ENCODE assay signal across 10 cellular contexts in genomic region chr2:233061007-233061590, GRCh38. TPM values are rescaled to one million over a fixed set of nuclear protein-coding genes. Genes with fewer than 3 reads are reported as not detected.
DNase-seq lines count a peak whose midpoint lies in the region; FAIRE-seq and TF ChIP-seq lines count a peak whose summit lies in the region.
"Had no signal": no experiment of that assay in that cellular context is flagged by ENCODE, and none has a peak within 500 bp of the region (broad histone marks: within the 10 kb centered on the region; RNA-seq: fewer than 3 reads in every experiment).

No MANE protein-coding gene starts in this region.

- H3K4me3 ChIP-seq in OCI-LY3 (ENCODE audit: low read length): peak overlapping the region; percentile 99
- peak overlapping the region; percentile 27 to 47 (median 29) for H3K4me3 ChIP-seq in liver (ENCODE audit: low read depth in 1 of 3, low read length in 3 of 3)

- H3K27me3 Mint-ChIP-seq in MCF 10A (ENCODE audit: insufficient read depth, unreplicated experiment): no peaks in the 10 kb centered on the region

- no peak for TF ChIP-seq RAD21 in liver (IDR thresholded peaks at IDR 0.05)

- H3K36me3 ChIP-seq in OCI-LY3 (replicated peaks; ENCODE audit: low read depth, low read length) (peaks cover 46% of the 10 kb centered on the region), liver (ENCODE audit: control insufficient read depth in 4 of 4, insufficient read depth in 3 of 4, low read depth in 1 of 4, low read length in 3 of 4) (no peaks in the 10 kb centered on the region)

- H2AFZ ChIP-seq in OCI-LY3 (ENCODE audit: low read depth, low read length): no peak overlapping the region

- no peaks in the 10 kb centered on the region for H3K9me3 ChIP-seq in OCI-LY3 (ENCODE audit: insufficient read depth, low read length)
- no peaks in the 10 kb centered on the region for H3K9me3 ChIP-seq in liver (ENCODE audit: control insufficient read depth in 4 of 4, low read length in 3 of 4)

- no peak overlapping the region for H3K27ac Mint-ChIP-seq in MCF 10A (ENCODE audit: low read depth, unreplicated experiment)

- POLR2A ChIA-PET in MCF 10A (lab: Yijun Ruan, JAX): interaction anchor here (0.5 to 0.9 kb wide), 2 partner anchors 98 to 755 kb away, joined by 3 read pairs; no protein-coding TSS in a partner anchor

- no peaks in the 10 kb centered on the region for H3K36me3 Mint-ChIP-seq in MCF 10A (ENCODE audit: insufficient read depth, unreplicated experiment)

- peaks cover 31% of the 10 kb centered on the region for H3K4me1 ChIP-seq in OCI-LY3 (ENCODE audit: low read length)
- peaks cover 0 to 13% (median 3%) of the 10 kb centered on the region in 4 donors for H3K4me1 ChIP-seq in liver (ENCODE audit: control insufficient read depth in 4 of 4, insufficient read depth in 4 of 4, low read length in 3 of 4)

- FAIRE-seq in D721Med (lab: Jason Lieb, UNC): no peak
- FAIRE-seq: G401.6, keratinocyte had no signal

- WGBS in liver: 69% methylated on average over 10 of the region's 10 CpGs

- BruUV-seq in MCF 10A (replicated peaks; lab: Mats Ljungman, UMichigan): no TSS peak

- peak; percentile 44 to 50 for DNase-seq in stimulated activated CD4-positive, alpha-beta T cell treated with anti-CD3 and anti-CD28 coated beads, Interleukin-2, amount 100 ng/mL, for 24 hours
- no peak for DNase-seq in stimulated activated CD4-positive, alpha-beta T cell treated with anti-CD3 and anti-CD28 coated beads, Interleukin-2, amount 100 ng/mL, for 48 hours
- DNase-seq in HT-29 (ENCODE audit: low spot score): no peak
- no peak for DNase-seq in NOMO-1 treated with dmso at 0.1 percent for 144 hours (lab: John Stamatoyannopoulos, UW; ENCODE audit: unreplicated experiment)
- DNase-seq in MCF 10A (ENCODE audit: unreplicated experiment): no peak
- no peak for DNase-seq in D721Med (ENCODE audit: insufficient read length, low spot score)

- H3K79me2 ChIP-seq in OCI-LY3 (ENCODE audit: low read length): peaks cover 67% of the 10 kb centered on the region

- H3K9ac ChIP-seq in OCI-LY3 (ENCODE audit: low read length) (peak overlapping the region; percentile 100), liver (ENCODE audit: low read depth in 1 of 2, low read length in 2 of 2) (peak overlapping the region; percentile 28 to 64)

- no peaks in the 10 kb centered on the region for H3K4me1 Mint-ChIP-seq in MCF 10A (ENCODE audit: insufficient read depth, unreplicated experiment)

- H3K27me3 ChIP-seq in OCI-LY3 (ENCODE audit: low read depth, low read length): no peaks in the 10 kb centered on the region
- H3K27me3 ChIP-seq in liver (ENCODE audit: control insufficient read depth in 4 of 4, insufficient read depth in 4 of 4, low read length in 3 of 4): no peaks in the 10 kb centered on the region

- H3K4me2 ChIP-seq in OCI-LY3 (ENCODE audit: low read length): peak overlapping the region; percentile 99

- H3K4me3 Mint-ChIP-seq in MCF 10A (ENCODE audit: unreplicated experiment): no peak overlapping the region

- intact Hi-C loops in MCF 10A (cut with micrococcal nuclease): no loop called here

- H3K27ac ChIP-seq in OCI-LY3 (ENCODE audit: low read length): peak overlapping the region; percentile 96
- H3K27ac ChIP-seq in liver (ENCODE audit: low read depth in 1 of 2, low read length in 2 of 2): peak overlapping the region; percentile 69 to 79

- H3K9me3 Mint-ChIP-seq in MCF 10A (ENCODE audit: unreplicated experiment): no peaks in the 10 kb centered on the region

- TF ChIP-seq CTCF in OCI-LY3 (IDR thresholded peaks at IDR 0.05; ENCODE audit: low read depth, low read length): no peak
- TF ChIP-seq CTCF in liver (IDR thresholded peaks at IDR 0.05; ENCODE audit: low read depth, low read length, missing input control): no peak
- no peak for TF ChIP-seq CTCF in MCF 10A (IDR thresholded peaks at IDR 0.05; ENCODE audit: unreplicated experiment)
- no peak for TF ChIP-seq CTCF in D721Med (IDR thresholded peaks at IDR 0.05; ENCODE audit: insufficient read depth, missing control alignments)

- H4K20me1 ChIP-seq in OCI-LY3 (ENCODE audit: insufficient read depth, low read length): peaks cover 43% of the 10 kb centered on the region

- CTCF ChIA-PET in MCF 10A (lab: Yijun Ruan, JAX): interaction anchor here (0.6 kb wide), 1 partner anchor 81 kb away, joined by 3 read pairs; no protein-coding TSS in a partner anchor

TF ChIP-seq in liver, 16 proteins besides CTCF, POLR2A, EP300 and RAD21:
- TF ChIP-seq YY1 (IDR thresholded peaks at IDR 0.05) (no peak), EGR1 (IDR thresholded peaks at IDR 0.05; ENCODE audit: low read depth in 2 of 2) (no peak), FOXA1 (IDR thresholded peaks at IDR 0.05) (no peak), ATF3 (IDR thresholded peaks at IDR 0.05) (no peak), MAX (IDR thresholded peaks at IDR 0.05) (no peak), FOXA2 (IDR thresholded peaks at IDR 0.05) (no peak), HNF4G (IDR thresholded peaks at IDR 0.05) (no peak), JUND (IDR thresholded peaks at IDR 0.05) (no peak), ZBTB33 (IDR thresholded peaks at IDR 0.05) (no peak), RXRA (IDR thresholded peaks at IDR 0.05) (no peak), HNF4A (conservative IDR thresholded peaks at IDR 0.05) (no peak), REST (IDR thresholded peaks at IDR 0.05) (no peak), SP1 (IDR thresholded peaks at IDR 0.05) (no peak), NR2F2 (IDR thresholded peaks at IDR 0.05) (no peak), GABPA (IDR thresholded peaks at IDR 0.05 in 1 of 2, conservative IDR thresholded peaks at IDR 0.05 in 1 of 2) (no peak), TAF1 (conservative IDR thresholded peaks at IDR 0.05) (no peak)

RNA-seq across cellular contexts. Expression of gene INPP5D, which starts 1.0 kb away (rescaled TPM):
- total RNA-seq in liver (10 to 100 TPM in 1 of 2 donors, 1 to 10 TPM in 1; 8.9 to 18.8 TPM), MCF 10A (2022) (46.1 and 64.9 TPM in 2 replicates)
- 1 to 10 TPM; 2.9 to 4.2 TPM for polyA plus RNA-seq in liver
- 26.9 and 28.6 TPM in 2 replicates for total RNA-seq in HT-29 (2014; rRNA removed; shearing (Covaris generic))

RNA-seq across cellular contexts. Expression of gene NEU2, which starts 28.6 kb away (rescaled TPM):
- not detected for total RNA-seq in liver
- not detected for polyA plus RNA-seq in liver
- total RNA-seq in HT-29 (2014; rRNA removed; shearing (Covaris generic)): not detected in 2 replicates
- total RNA-seq in MCF 10A (2022): not detected in 2 replicates
- polyA plus RNA-seq: keratinocyte had no signal

RNA-seq across cellular contexts. Expression of gene NGEF, which starts 48.0 kb away (rescaled TPM):
- 10 to 100 TPM; 10.6 to 22.6 TPM for total RNA-seq in liver
- polyA plus RNA-seq in liver: 10 to 100 TPM; 10.7 to 10.9 TPM
- total RNA-seq in HT-29 (2014; rRNA removed; shearing (Covaris generic)): 13.4 and 13.5 TPM in 2 replicates
- 2.7 and 7.4 TPM in 2 replicates for total RNA-seq in MCF 10A (2022)

Comparison
In these comparisons a context has a peak if more than half of its experiments do, and no peak if none do; other contexts are left out.
1. DNase-seq: peak in stimulated activated CD4-positive, alpha-beta T cell treated with anti-CD3 and anti-CD28 coated beads, Interleukin-2, amount 100 ng/mL, for 24 hours (2 of 2); none in stimulated activated CD4-positive, alpha-beta T cell treated with anti-CD3 and anti-CD28 coated beads, Interleukin-2, amount 100 ng/mL, for 48 hours (0 of 2), HT-29 (single experiment), NOMO-1 treated with dmso at 0.1 percent for 144 hours (single experiment), MCF 10A (single experiment) and D721Med (single experiment).